10 cellular contexts compared by ENCODE assay signal in the genomic region with DNA sequence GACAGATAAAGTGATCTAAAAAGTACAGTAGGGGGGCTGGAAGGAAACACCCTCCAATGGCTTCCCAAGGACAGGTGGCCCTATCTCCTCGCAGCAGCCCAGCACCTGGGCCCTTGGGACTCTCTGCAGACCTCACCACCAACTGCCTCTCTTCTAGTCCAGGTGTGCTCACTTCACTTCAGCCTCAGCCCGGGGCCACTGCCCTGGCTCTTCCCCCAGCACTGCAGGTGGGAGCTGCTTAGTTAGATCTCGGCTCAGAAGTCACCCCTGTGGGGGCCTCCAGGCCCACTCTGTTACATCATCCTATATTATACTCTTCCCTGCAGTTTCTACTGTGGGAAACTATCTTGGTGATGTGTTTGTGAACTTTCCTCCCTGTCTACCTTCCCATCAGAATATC. TPM values are rescaled to one million over a fixed set of nuclear protein-coding genes. Genes with fewer than 3 reads are reported as not detected.
DNase-seq lines count a peak whose midpoint lies in the region; ATAC-seq and TF ChIP-seq lines count a peak whose summit lies in the region.
"Had no signal": no experiment of that assay in that cellular context is flagged by ENCODE, and none has a peak within 500 bp of the region (broad histone marks: within the 10 kb centered on the region; RNA-seq: fewer than 3 reads in every experiment).

No MANE protein-coding gene starts in this region.

- ATAC-seq in T-cell (replicated peaks in 1 of 4) (no peak), right cardiac atrium (no peak)

- POLR2A ChIA-PET in T-cell (lab: Charles Lee), result no interaction called here

- H2AFZ ChIP-seq in GM23248, result peak overlapping the region; percentile 84; the same call in 1 of the 2 replicates

- H3K4me3 ChIP-seq in GM23248 (no peak overlapping the region), right cardiac atrium (ENCODE audit: low read length) (no peak overlapping the region), sigmoid colon (peak overlapping the region; percentile 27 to 97 (median 84))

- no peaks in the 10 kb centered on the region for H3K9me2 ChIP-seq in GM23248 (ENCODE audit: insufficient read depth)

- CTCF ChIA-PET in T-cell (lab: Charles Lee), result interaction anchor here in 1 of 2 donors (0.8 kb wide), 1 partner anchor 250 kb away, joined by 4 read pairs; no protein-coding TSS in a partner anchor

- H3K9me3 ChIP-seq in GM23248 (ENCODE audit: low read depth) (no peaks in the 10 kb centered on the region), right cardiac atrium (ENCODE audit: control insufficient read depth, low read length) (no peaks in the 10 kb centered on the region), sigmoid colon (peaks cover 0 to 3% (median 0%) of the 10 kb centered on the region in 4 donors)

- H3K9ac ChIP-seq in GM23248, result no peak overlapping the region

- H3K27ac ChIP-seq in GM23248 (no peak overlapping the region), right cardiac atrium (ENCODE audit: low read length) (peak overlapping the region; percentile 95), sigmoid colon (peak overlapping the region; percentile 91 to 96 (median 94))

- no peaks in the 10 kb centered on the region for H3K36me3 ChIP-seq in GM23248 (ENCODE audit: low read depth)
- H3K36me3 ChIP-seq in sigmoid colon, result peaks cover 7 to 28% (median 24%) of the 10 kb centered on the region in 4 donors

- no peaks in the 10 kb centered on the region for H3K36me3 Mint-ChIP-seq in T-cell

- no peak for TF ChIP-seq POLR2A in sigmoid colon (IDR thresholded peaks at IDR 0.05)

- H3K4me2 ChIP-seq in GM23248 (ENCODE audit: unreplicated experiment), result no peak overlapping the region

- H3K27me3 ChIP-seq in GM23248 (replicated peaks; ENCODE audit: insufficient read depth), result peaks cover 22% of the 10 kb centered on the region
- no peaks in the 10 kb centered on the region for H3K27me3 ChIP-seq in right cardiac atrium (ENCODE audit: control insufficient read depth, insufficient read depth)
- no peaks in the 10 kb centered on the region for H3K27me3 ChIP-seq in sigmoid colon

- intact Hi-C loops in right cardiac atrium (cut with DNase I) (loop anchor here in 1 of 4 donors (5.0 kb wide), 1 partner anchor 88 kb away; no protein-coding TSS in a partner anchor), sigmoid colon (cut with DNase I) (no loop called here)

- WGBS in GM23248 (ENCODE audit: low coverage in 1 of 2, low lambda C conversion rate in 2 of 2, missing lambda C conversion rate in 2 of 2), 2 experiments, result 91 to 97% methylated on average over 3 of the region's 3 CpGs
- WGBS in right cardiac atrium, result 62% methylated on average over 3 of the region's 3 CpGs
- 69% methylated on average over 3 of the region's 3 CpGs for WGBS in sigmoid colon, 2 donors

- DNase-seq in GM23248 (no peak), T-cell (no peak), right cardiac atrium (peak; percentile 14 to 56 (median 36)), sigmoid colon (peak; percentile 67), NCI-H1092 (lab: John Stamatoyannopoulos, UW) (no peak)
- no peak for DNase-seq in activated CD8-positive, alpha-beta memory T cell treated with anti-CD3 and anti-CD28 coated beads, Interleukin-2, amount 50 U/mL, for 48 hours
- no peak for DNase-seq in stimulated activated CD4-positive, alpha-beta T cell treated with anti-CD3 and anti-CD28 coated beads, Interleukin-12 subunit alpha, Interleukin-12 subunit beta, amount 100 ng/mL, for 4 hours
- no peak for DNase-seq in stimulated activated CD8-positive, alpha-beta memory T cell treated with anti-CD3 and anti-CD28 coated beads, Interleukin-4, amount 100 ng/mL, for 48 hours

- no peaks in the 10 kb centered on the region for H4K20me1 ChIP-seq in GM23248 (ENCODE audit: insufficient read depth)

- TF ChIP-seq CTCF in sigmoid colon (IDR thresholded peaks at IDR 0.05), result no peak

- no peak overlapping the region for H3K27ac Mint-ChIP-seq in T-cell

- in situ Hi-C loops in GM23248 (cut with MboI), result no loop called here

- no peaks in the 10 kb centered on the region for H3F3A ChIP-seq in GM23248 (ENCODE audit: insufficient read depth)

- H3K4me1 ChIP-seq in GM23248 (ENCODE audit: insufficient read depth) (0 out of 2 replicates have a peak, but pooled peaks cover 7% of the 10 kb centered on the region), right cardiac atrium (ENCODE audit: control insufficient read depth, insufficient read depth, low read length) (peaks cover 11% of the 10 kb centered on the region), sigmoid colon (peaks cover 0 to 40% (median 37%) of the 10 kb centered on the region in 4 donors)

- peaks cover 15 to 21% (median 18%) of the 10 kb centered on the region in 3 donors for H3K4me1 Mint-ChIP-seq in T-cell

- no peaks in the 10 kb centered on the region for H3K9me3 Mint-ChIP-seq in T-cell

- no peak for TF ChIP-seq EP300 in sigmoid colon (IDR thresholded peaks at IDR 0.05)

- no peaks in the 10 kb centered on the region for H3K79me2 ChIP-seq in GM23248 (ENCODE audit: insufficient read depth)

- H3K4me3 Mint-ChIP-seq in T-cell, result peak overlapping the region; percentile 53 to 85 (median 78)

- peaks cover 25 to 38% of the 10 kb centered on the region in 2 donors for H3K27me3 Mint-ChIP-seq in T-cell

RNA-seq across cellular contexts. Expression of gene KLF15, which starts 2.0 kb away (rescaled TPM):
- 0.13 and 0.54 TPM in 2 replicates for total RNA-seq in GM23248 (2014; rRNA removed; shearing (Covaris generic))
- 0.14 TPM in 1 of 2 replicates, not detected in the other for polyA plus RNA-seq in GM23248 (2016; fragmentation: Nextera tagmentation; extraction: Ambion mirVana)
- total RNA-seq in T-cell, result under 1 TPM; 0.26 to 0.75 (median 0.35) TPM
- 10 to 100 TPM; 24.0 to 38.4 (median 31.1) TPM for total RNA-seq in right cardiac atrium
- polyA plus RNA-seq in right cardiac atrium, result 36.2 TPM
- total RNA-seq in sigmoid colon, result 10 to 100 TPM; 21.9 to 50.2 (median 35.2) TPM
- 1 to 10 TPM in 2 of 3 donors, under 1 TPM in 1; 0.69 to 5.4 (median 4.2) TPM for polyA plus RNA-seq in sigmoid colon

RNA-seq across cellular contexts. Expression of gene CFAP100, which starts 39.5 kb away (rescaled TPM):
- total RNA-seq in GM23248 (2014; rRNA removed; shearing (Covaris generic)), result not detected in 2 replicates
- polyA plus RNA-seq in GM23248 (2016; fragmentation: Nextera tagmentation; extraction: Ambion mirVana) (not detected in 2 replicates), right cardiac atrium (not detected), sigmoid colon (not detected)
- total RNA-seq in T-cell (not detected), right cardiac atrium (not detected), sigmoid colon (not detected)
- total RNA-seq: H4, mesenteric fat pad had no signal

Comparison
In these comparisons a context has a peak if more than half of its experiments do, and no peak if none do; other contexts are left out.
1. DNase-seq: peak in right cardiac atrium (3 of 3) and sigmoid colon (single experiment); none in GM23248 (single experiment), T-cell (0 of 34), activated CD8-positive, alpha-beta memory T cell treated with anti-CD3 and anti-CD28 coated beads, Interleukin-2, amount 50 U/mL, for 48 hours (single experiment), NCI-H1092 (single experiment), stimulated activated CD4-positive, alpha-beta T cell treated with anti-CD3 and anti-CD28 coated beads, Interleukin-12 subunit alpha, Interleukin-12 subunit beta, amount 100 ng/mL, for 4 hours (single experiment) and stimulated activated CD8-positive, alpha-beta memory T cell treated with anti-CD3 and anti-CD28 coated beads, Interleukin-4, amount 100 ng/mL, for 48 hours (single experiment).
2. H3K4me3 ChIP-seq: peak in sigmoid colon (4 of 4); none in GM23248 (single experiment) and right cardiac atrium (single experiment).
3. RNA of gene KLF15, which starts 2.0 kb away (total RNA-seq): 21.9 to 50.2 TPM in sigmoid colon and 24.0 to 38.4 TPM in right cardiac atrium; 0.13 to 0.54 TPM in GM23248 and 0.26 to 0.75 TPM in T-cell; every median in the first group is over 10 times any median in the second.